Comparison of ENCODE assay signal across 8 cellular contexts in the genomic region with DNA sequence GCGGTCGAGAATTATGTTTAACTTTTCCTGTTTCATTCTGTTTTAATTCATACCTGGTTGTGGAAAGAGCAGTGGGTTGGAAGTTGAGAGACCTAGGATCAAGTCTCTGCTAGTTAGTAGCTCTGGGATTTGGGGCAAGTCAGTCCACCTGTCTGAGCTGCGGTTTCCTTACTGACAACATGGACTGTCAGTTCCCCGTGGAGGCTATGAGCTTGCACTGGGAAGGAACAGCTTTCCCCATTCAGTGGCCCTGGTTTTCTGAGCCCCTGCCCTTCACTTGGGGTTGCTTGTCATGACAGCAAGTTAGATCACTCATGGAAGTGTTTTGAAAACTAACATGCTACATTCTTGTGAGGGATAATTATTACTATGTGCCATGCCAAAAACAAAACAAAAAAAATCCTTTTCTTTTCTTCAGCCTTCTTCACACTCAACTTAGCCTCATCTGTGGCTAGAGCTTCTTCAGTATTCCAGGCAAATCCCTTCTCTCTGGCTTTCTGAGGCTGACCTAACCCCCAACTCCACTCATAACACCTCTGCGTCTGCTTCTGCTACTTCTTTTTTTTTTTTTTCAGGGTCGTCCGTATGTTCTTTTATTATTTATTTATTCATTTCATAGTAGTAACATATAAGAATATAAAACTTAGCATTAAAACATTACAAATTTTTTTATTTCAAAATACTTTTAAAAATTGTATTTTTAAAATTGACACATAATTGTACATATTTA. TPM values are rescaled to one million over a fixed set of nuclear protein-coding genes. Genes with fewer than 3 reads are reported as not detected.
DNase-seq lines count a peak whose midpoint lies in the region; ATAC-seq, FAIRE-seq and TF ChIP-seq lines count a peak whose summit lies in the region.

No MANE protein-coding gene starts in this region.

- peak in 1 of 2 donors; percentile 17 for ATAC-seq in lower lobe of right lung
- no peak for ATAC-seq in HG03175 (IDR thresholded peaks at IDR 0.05; ENCODE audit: unreplicated experiment)

- peak; percentile 55 for FAIRE-seq in astrocyte (lab: Jason Lieb, UNC)
- FAIRE-seq in urothelium cell line (lab: Jason Lieb, UNC) = no peak

- H3K9me3 ChIP-seq in astrocyte (ENCODE audit: insufficient read depth, low read depth, low read length) = no peaks in the 10 kb centered on the region
- H3K9me3 ChIP-seq in lower lobe of right lung = no peaks in the 10 kb centered on the region

- H3K36me3 Mint-ChIP-seq in activated T-cell treated with anti-CD3 and anti-CD28 coated beads, Interleukin-2, amount 50 U/mL, for 24 hours (ENCODE audit: low read depth) = no peaks in the 10 kb centered on the region
- peaks cover 2% of the 10 kb centered on the region for H3K36me3 Mint-ChIP-seq in astrocyte (ENCODE audit: low read depth, unreplicated experiment)

- no peaks in the 10 kb centered on the region for H3K9me3 Mint-ChIP-seq in activated T-cell treated with anti-CD3 and anti-CD28 coated beads, Interleukin-2, amount 50 U/mL, for 24 hours
- no peaks in the 10 kb centered on the region for H3K9me3 Mint-ChIP-seq in astrocyte (ENCODE audit: unreplicated experiment)

- H3K4me3 ChIP-seq in astrocyte (ENCODE audit: insufficient read depth, low read depth, low read length) (peak overlapping the region; percentile 15), lower lobe of right lung (no peak overlapping the region)

- no peak for DNase-seq in activated T-cell treated with anti-CD3 and anti-CD28 coated beads, Interleukin-2, amount 50 U/mL, for 24 hours
- no peak for DNase-seq in activated T-cell treated with anti-CD3 and anti-CD28 coated beads, Interleukin-2, amount 50 U/mL, for 48 hours
- peak; percentile 35 for DNase-seq in astrocyte (ENCODE audit: low read depth)
- DNase-seq in lower lobe of right lung = no peak
- DNase-seq in urothelium cell line (ENCODE audit: low spot score) = peak; percentile 39
- no peak for DNase-seq in mucosa of gallbladder (ENCODE audit: low spot score)
- DNase-seq in activated CD4-positive, CD25-positive, alpha-beta regulatory T cell treated with anti-CD3 and anti-CD28 coated beads, Interleukin-2, amount 50 U/mL, for 72 hours = no peak

- peak overlapping the region; percentile 93 for H3K9ac ChIP-seq in astrocyte (ENCODE audit: low read length)

- peak overlapping the region; percentile 100 for H3K27ac ChIP-seq in astrocyte (ENCODE audit: low read depth, low read length)
- peak overlapping the region; percentile 91 for H3K27ac ChIP-seq in lower lobe of right lung

- H3K27me3 Mint-ChIP-seq in activated T-cell treated with anti-CD3 and anti-CD28 coated beads, Interleukin-2, amount 50 U/mL, for 24 hours = peaks cover 2% of the 10 kb centered on the region
- H3K27me3 Mint-ChIP-seq in astrocyte (ENCODE audit: low read depth, unreplicated experiment) = no peaks in the 10 kb centered on the region

- H4K20me1 ChIP-seq in astrocyte (ENCODE audit: insufficient read depth, low read length) = no peaks in the 10 kb centered on the region

- intact Hi-C loops in lower lobe of right lung (cut with DNase I) = no loop called here

- peak overlapping the region; percentile 91 for H3K27ac Mint-ChIP-seq in activated T-cell treated with anti-CD3 and anti-CD28 coated beads, Interleukin-2, amount 50 U/mL, for 24 hours
- H3K27ac Mint-ChIP-seq in astrocyte (ENCODE audit: unreplicated experiment) = peak overlapping the region; percentile 99

- H3K4me1 ChIP-seq in astrocyte (ENCODE audit: insufficient read depth, low read length) = peaks cover 34% of the 10 kb centered on the region
- H3K4me1 ChIP-seq in lower lobe of right lung = peaks cover 43% of the 10 kb centered on the region

- H3K4me1 Mint-ChIP-seq in activated T-cell treated with anti-CD3 and anti-CD28 coated beads, Interleukin-2, amount 50 U/mL, for 24 hours (ENCODE audit: low read depth) = peaks cover 31% of the 10 kb centered on the region
- H3K4me1 Mint-ChIP-seq in astrocyte (ENCODE audit: low read depth, unreplicated experiment) = peaks cover 39% of the 10 kb centered on the region

- H3K4me2 ChIP-seq in astrocyte (ENCODE audit: low read length) = peak overlapping the region; percentile 91

- no peak overlapping the region for H3K4me3 Mint-ChIP-seq in activated T-cell treated with anti-CD3 and anti-CD28 coated beads, Interleukin-2, amount 50 U/mL, for 24 hours
- H3K4me3 Mint-ChIP-seq in astrocyte (ENCODE audit: unreplicated experiment) = peak overlapping the region; percentile 40

- H3K36me3 ChIP-seq in astrocyte (ENCODE audit: insufficient read depth, low read length) = no peaks in the 10 kb centered on the region
- no peaks in the 10 kb centered on the region for H3K36me3 ChIP-seq in lower lobe of right lung

- no peaks in the 10 kb centered on the region for H3K79me2 ChIP-seq in astrocyte (ENCODE audit: insufficient read depth, low read length)

- H3K27me3 ChIP-seq in astrocyte (ENCODE audit: insufficient read depth, low read length) (no peaks in the 10 kb centered on the region), lower lobe of right lung (ENCODE audit: low read depth) (no peaks in the 10 kb centered on the region)

- H2AFZ ChIP-seq in astrocyte (ENCODE audit: low read depth, low read length) = no peak overlapping the region

- no peak for TF ChIP-seq CTCF in astrocyte (IDR thresholded peaks at IDR 0.05; ENCODE audit: insufficient read depth, low read depth, low read length)
- no peak for TF ChIP-seq CTCF in lower lobe of right lung (IDR thresholded peaks at IDR 0.05)

RNA-seq across cellular contexts. Expression of a gene that starts 43.0 kb away (rescaled TPM):
- total RNA-seq in astrocyte (32.9 and 35.1 TPM in 2 replicates), lower lobe of right lung (45.5 TPM), mucosa of gallbladder (39.1 TPM)

Comparison
In these comparisons a context has a peak if more than half of its experiments do, and no peak if none do; other contexts are left out.
1. DNase-seq: peak in astrocyte (single experiment) and urothelium cell line (single experiment); none in activated T-cell treated with anti-CD3 and anti-CD28 coated beads, Interleukin-2, amount 50 U/mL, for 24 hours (single experiment), activated T-cell treated with anti-CD3 and anti-CD28 coated beads, Interleukin-2, amount 50 U/mL, for 48 hours (0 of 2), lower lobe of right lung (single experiment), mucosa of gallbladder (single experiment) and activated CD4-positive, CD25-positive, alpha-beta regulatory T cell treated with anti-CD3 and anti-CD28 coated beads, Interleukin-2, amount 50 U/mL, for 72 hours (single experiment).